ENCODE assay signal across 7 cellular contexts in the genomic region with DNA sequence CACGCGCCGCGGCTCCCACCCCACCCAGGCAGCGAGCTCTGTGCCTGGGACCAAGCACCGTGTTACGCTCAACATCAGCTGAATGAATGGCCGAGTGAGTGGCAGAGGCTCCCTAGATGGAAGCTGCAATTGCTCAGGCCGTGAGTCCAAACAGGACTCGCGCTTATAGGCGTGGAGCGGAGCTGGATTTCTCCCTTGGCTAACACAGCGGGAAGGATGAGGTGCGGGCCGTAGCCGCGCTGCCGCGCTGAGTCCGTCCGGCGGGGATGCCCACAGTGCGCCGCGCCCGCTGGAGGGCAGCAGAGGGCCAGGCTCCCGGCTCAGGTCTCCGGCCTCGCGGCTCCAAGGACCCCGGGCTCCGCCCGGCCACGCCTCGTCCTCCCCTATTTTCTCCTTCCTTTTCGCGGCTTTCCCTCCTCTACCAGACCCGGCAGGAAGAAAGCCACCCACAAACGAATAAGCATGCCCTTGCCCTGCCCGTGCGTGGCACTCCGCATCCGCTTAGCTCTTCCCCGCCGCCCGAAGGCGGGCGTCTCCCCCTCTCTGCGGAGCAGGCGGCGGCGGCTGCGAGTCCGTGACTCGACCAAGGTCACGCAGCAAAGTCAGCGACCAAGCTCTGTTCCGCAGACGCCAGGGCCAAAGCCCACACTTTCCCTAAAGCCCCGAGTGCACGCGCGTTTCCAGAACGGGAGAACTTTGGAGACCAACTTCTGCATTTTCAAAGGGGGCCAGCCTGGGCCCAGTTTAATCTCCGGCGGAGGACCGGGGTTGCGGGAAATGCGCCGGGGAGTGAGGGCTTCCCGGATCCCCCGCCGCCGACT. TPM values are rescaled to one million over a fixed set of nuclear protein-coding genes. Genes with fewer than 3 reads are reported as not detected.
DNase-seq lines count a peak whose midpoint lies in the region; ATAC-seq and TF ChIP-seq lines count a peak whose summit lies in the region.

No MANE protein-coding gene starts in this region.

- TF ChIP-seq CTCF in GM13977 (IDR thresholded peaks at IDR 0.05; ENCODE audit: extremely low read depth, insufficient read depth, missing control alignments) (peak; percentile 93), coronary artery (IDR thresholded peaks at IDR 0.05) (peak; percentile 87)

- ATAC-seq in HG02981 (IDR thresholded peaks at IDR 0.05; ENCODE audit: unreplicated experiment), result peak; percentile 76
- peak; percentile 94 for ATAC-seq in left lobe of liver

- H3K4me3 ChIP-seq in coronary artery, result peak overlapping the region; percentile 97

- H3K27ac ChIP-seq in coronary artery, result peak overlapping the region; percentile 65 to 91

- DNase-seq in GM13977 (ENCODE audit: low spot score) (peak; percentile 91), NCI-H2171 treated with DMSO at 0.1 percent for 48 hours (lab: John Stamatoyannopoulos, UW) (peak; percentile 61), coronary artery (ENCODE audit: low spot score) (peak; percentile 87), left lobe of liver (ENCODE audit: low spot score) (peak; percentile 85)
- peak; percentile 37 to 69 for DNase-seq in activated CD4-positive, alpha-beta T cell treated with anti-CD3 and anti-CD28 coated beads for 24 hours (ENCODE audit: low read depth in 2 of 2)
- peak; percentile 28 to 50 (median 43) for DNase-seq in stimulated activated CD4-positive, alpha-beta T cell treated with anti-CD3 and anti-CD28 coated beads, Interleukin-1b, Interleukin-23, amount 100 ng/mL, for 24 hours (ENCODE audit: low read depth in 4 of 4, low spot score in 1 of 4)

- in situ Hi-C loops in GM13977 (cut with MboI; ENCODE audit: low pct_unique_long_range_greater_than_20kb, low sequenced_read_pairs, unreplicated experiment), result no loop called here

RNA-seq across cellular contexts. Expression of a gene that starts 48.5 kb away (rescaled TPM):
- 1.6 TPM for total RNA-seq in left lobe of liver

RNA-seq across cellular contexts. Expression of a gene that starts 56.9 kb away (rescaled TPM):
- total RNA-seq in left lobe of liver, result 75.2 TPM

Comparison
In these comparisons a context has a peak if more than half of its experiments do, and no peak if none do; other contexts are left out.
1. Peak in every context shown above with its lines: DNase-seq, ATAC-seq, H3K4me3 ChIP-seq and H3K27ac ChIP-seq.